In the genomic region with DNA sequence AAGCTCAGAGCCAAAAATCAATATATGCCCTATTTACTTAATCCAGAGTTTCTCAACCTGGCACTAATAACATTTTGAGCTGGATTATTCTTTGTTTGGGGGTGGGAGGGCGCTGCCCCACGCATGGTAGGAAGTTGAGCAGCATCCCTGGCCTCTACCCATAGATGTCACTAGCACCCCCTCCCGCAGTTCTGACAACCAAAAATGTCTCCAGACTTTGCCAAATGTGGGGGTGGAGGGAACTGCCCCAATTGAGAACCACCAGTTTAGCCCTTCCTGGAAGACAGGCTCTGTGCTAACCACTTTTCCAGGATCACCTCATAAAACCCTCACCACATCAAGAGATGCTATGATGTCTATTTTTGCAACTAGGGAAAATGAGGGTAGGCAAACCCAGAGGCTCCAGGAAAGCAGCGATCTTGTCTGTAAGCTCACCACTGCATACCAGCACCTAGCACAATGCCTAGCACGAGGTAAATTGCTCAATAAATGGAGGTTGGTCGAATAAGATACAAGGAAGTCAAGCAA, we compare ENCODE assay signal across 9 cellular contexts. TPM values are rescaled to one million over a fixed set of nuclear protein-coding genes. Genes with fewer than 3 reads are reported as not detected.
DNase-seq lines count a peak whose midpoint lies in the region; ATAC-seq, FAIRE-seq and TF ChIP-seq lines count a peak whose summit lies in the region.
"Had no signal": no experiment of that assay in that cellular context is flagged by ENCODE, and none has a peak within 500 bp of the region (broad histone marks: within the 10 kb centered on the region; RNA-seq: fewer than 3 reads in every experiment).

No MANE protein-coding gene starts in this region.

- TF ChIP-seq CTCF in BE2C (IDR thresholded peaks at IDR 0.05; ENCODE audit: low read depth, low read length): peak; percentile 59
- peak; percentile 51 for TF ChIP-seq CTCF in bronchial epithelial cell (IDR thresholded peaks at IDR 0.05; ENCODE audit: insufficient read depth, low read length, severe bottlenecking)

- peak; percentile 51 for DNase-seq in BE2C
- DNase-seq in H4 (ENCODE audit: low spot score): peak; percentile 31
- no peak for DNase-seq in SK-N-MC (ENCODE audit: low read depth, low spot score)
- peak; percentile 41 for DNase-seq in bronchial epithelial cell (ENCODE audit: low read depth)
- peak; percentile 63 for DNase-seq in mesendoderm

- no peak overlapping the region for H2BK120ac ChIP-seq in mesendoderm (ENCODE audit: low read depth, low read length)

- peak overlapping the region; percentile 83 for H3K23ac ChIP-seq in mesendoderm (ENCODE audit: low read length)

- no CpG with 5 or more reads among the region's 6 CpGs for WGBS in mesendoderm (ENCODE audit: extremely low coverage, insufficient coverage, low lambda C conversion rate)

- ATAC-seq in GM19324 (IDR thresholded peaks at IDR 0.05; ENCODE audit: low FRiP score, unreplicated experiment) (no peak), GM21825 (IDR thresholded peaks at IDR 0.05; ENCODE audit: unreplicated experiment) (no peak)

- H3K4me3 ChIP-seq in BE2C (ENCODE audit: low read depth, low read length) (peak overlapping the region; percentile 99), SK-N-MC (peak overlapping the region; percentile 92), bronchial epithelial cell (ENCODE audit: low read depth, low read length) (peak overlapping the region; percentile 60), mesendoderm (ENCODE audit: low read length) (peak overlapping the region; percentile 100), subcutaneous abdominal adipose tissue (ENCODE audit: low read depth in 1 of 5, low read length in 5 of 5) (peak overlapping the region; percentile 75 to 90 (median 88))

- H2BK5ac ChIP-seq in mesendoderm (ENCODE audit: low read length): no peak overlapping the region

- FAIRE-seq in bronchial epithelial cell (lab: Jason Lieb, UNC): no peak

- H3K27me3 ChIP-seq in BE2C (no peaks in the 10 kb centered on the region), bronchial epithelial cell (ENCODE audit: control insufficient read depth, insufficient read depth, low read length) (no peaks in the 10 kb centered on the region), mesendoderm (ENCODE audit: insufficient read depth, low read length, poor library complexity) (no peaks in the 10 kb centered on the region), subcutaneous abdominal adipose tissue (ENCODE audit: control insufficient read depth in 5 of 5, insufficient read depth in 4 of 5, low read length in 5 of 5) (no peaks in the 10 kb centered on the region)

- H4K8ac ChIP-seq in mesendoderm (ENCODE audit: low read depth, low read length): no peak overlapping the region

- peak overlapping the region; percentile 8 for H2AK5ac ChIP-seq in mesendoderm (ENCODE audit: low read length)

- peak overlapping the region; percentile 97 for H3K9ac ChIP-seq in SK-N-MC (ENCODE audit: insufficient read length)
- H3K9ac ChIP-seq in mesendoderm (ENCODE audit: low read length): peak overlapping the region; percentile 100
- H3K9ac ChIP-seq in subcutaneous abdominal adipose tissue (ENCODE audit: low read length in 5 of 5): peak overlapping the region; percentile 59 to 97 (median 93)

- no peak overlapping the region for H2BK15ac ChIP-seq in mesendoderm (replicated peaks; ENCODE audit: low read depth)

- H3K4me1 ChIP-seq in BE2C (no peaks in the 10 kb centered on the region; the same call in 1 of the 2 replicates), mesendoderm (ENCODE audit: control insufficient read depth, low read depth, low read length) (peaks cover 5% of the 10 kb centered on the region), subcutaneous abdominal adipose tissue (ENCODE audit: control insufficient read depth in 5 of 5, insufficient read depth in 5 of 5, low read length in 5 of 5) (peaks cover 17 to 52% (median 41%) of the 10 kb centered on the region in 5 donors)

- peak overlapping the region; percentile 99 for H3K56ac ChIP-seq in mesendoderm (ENCODE audit: low read length)

- peaks cover 27% of the 10 kb centered on the region for H3K79me1 ChIP-seq in mesendoderm (ENCODE audit: low read length)

- no peak overlapping the region for H3K18ac ChIP-seq in mesendoderm (ENCODE audit: low read length)

- peak overlapping the region; percentile 100 for H3K4me2 ChIP-seq in mesendoderm (ENCODE audit: low read length)

- no peak overlapping the region for H4K5ac ChIP-seq in mesendoderm (ENCODE audit: low read length)

- H3K79me2 ChIP-seq in mesendoderm (ENCODE audit: control insufficient read depth, insufficient read depth, low read length): peaks cover 46% of the 10 kb centered on the region

- peak overlapping the region; percentile 86 for H3K27ac ChIP-seq in SK-N-MC
- H3K27ac ChIP-seq in mesendoderm (ENCODE audit: low read depth, low read length): no peak overlapping the region
- H3K27ac ChIP-seq in subcutaneous abdominal adipose tissue (ENCODE audit: low read depth, low read length): peak overlapping the region; percentile 86

- H3K4ac ChIP-seq in mesendoderm (ENCODE audit: low read depth, low read length): no peak overlapping the region

- peaks cover 39% of the 10 kb centered on the region for H3K36me3 ChIP-seq in BE2C
- H3K36me3 ChIP-seq in SK-N-MC (ENCODE audit: insufficient read depth, low read length): peaks cover 43% of the 10 kb centered on the region
- peaks cover 21% of the 10 kb centered on the region for H3K36me3 ChIP-seq in bronchial epithelial cell (ENCODE audit: control insufficient read depth, insufficient read depth, low read length)
- H3K36me3 ChIP-seq in mesendoderm (ENCODE audit: control insufficient read depth, insufficient read depth, low read length): peaks cover 14% of the 10 kb centered on the region
- H3K36me3 ChIP-seq in subcutaneous abdominal adipose tissue (ENCODE audit: control insufficient read depth in 5 of 5, insufficient read depth in 5 of 5, low read length in 5 of 5): peaks cover 0 to 36% (median 29%) of the 10 kb centered on the region in 5 donors

- H3K9me3 ChIP-seq in BE2C (no peaks in the 10 kb centered on the region), SK-N-MC (ENCODE audit: low read depth, low read length) (no peaks in the 10 kb centered on the region), subcutaneous abdominal adipose tissue (ENCODE audit: control insufficient read depth in 5 of 5, low read length in 5 of 5) (no peaks in the 10 kb centered on the region)

RNA-seq across cellular contexts. Expression of a gene that starts 1.1 kb away (rescaled TPM):
- 547 TPM for polyA plus RNA-seq in BE2C (2012; ENCODE audit: insufficient read depth, insufficient read length, low read depth)
- total RNA-seq in H4 (2014; rRNA removed; shearing (Covaris generic)): 238 and 271 TPM in 2 replicates
- total RNA-seq in bronchial epithelial cell: 177 and 201 TPM in 2 replicates
- polyA plus RNA-seq in mesendoderm (2013, experiment 1 of 2): 212 TPM
- 193 TPM for polyA plus RNA-seq in mesendoderm (2013, experiment 2 of 2)

RNA-seq across cellular contexts. Expression of a gene that starts 3.9 kb away (rescaled TPM):
- polyA plus RNA-seq in BE2C (2012; ENCODE audit: insufficient read depth, insufficient read length, low read depth): 266 TPM
- total RNA-seq in H4 (2014; rRNA removed; shearing (Covaris generic)): 85.4 and 94.4 TPM in 2 replicates
- total RNA-seq in bronchial epithelial cell: 104 and 107 TPM in 2 replicates
- polyA plus RNA-seq in mesendoderm (2013, experiment 1 of 2): 58.2 TPM
- 60.4 TPM for polyA plus RNA-seq in mesendoderm (2013, experiment 2 of 2)

RNA-seq across cellular contexts. Expression of a gene that starts 9.7 kb away (rescaled TPM):
- polyA plus RNA-seq in BE2C (2012; ENCODE audit: insufficient read depth, insufficient read length, low read depth): 300 TPM
- 30.1 and 33.0 TPM in 2 replicates for total RNA-seq in H4 (2014; rRNA removed; shearing (Covaris generic))
- 16.8 and 28.0 TPM in 2 replicates for total RNA-seq in bronchial epithelial cell
- polyA plus RNA-seq in mesendoderm (2013, experiment 1 of 2): 56.3 TPM
- 56.2 TPM for polyA plus RNA-seq in mesendoderm (2013, experiment 2 of 2)

RNA-seq across cellular contexts. Expression of a gene that starts 18.2 kb away (rescaled TPM):
- polyA plus RNA-seq in BE2C (2012; ENCODE audit: insufficient read depth, insufficient read length, low read depth): not detected
- 0.06 TPM in 1 of 2 replicates, not detected in the other for total RNA-seq in H4 (2014; rRNA removed; shearing (Covaris generic))
- not detected in 2 replicates for total RNA-seq in bronchial epithelial cell
- polyA plus RNA-seq in mesendoderm (2013, experiment 1 of 2): 0.37 TPM
- polyA plus RNA-seq in mesendoderm (2013, experiment 2 of 2): 0.32 TPM
- total RNA-seq: subcutaneous adipose tissue had no signal

RNA-seq across cellular contexts. Expression of a gene that starts 37.0 kb away (rescaled TPM):
- 15.0 TPM for polyA plus RNA-seq in BE2C (2012; ENCODE audit: insufficient read depth, insufficient read length, low read depth)
- total RNA-seq in H4 (2014; rRNA removed; shearing (Covaris generic)): 6.4 and 12.7 TPM in 2 replicates
- 5.4 and 6.1 TPM in 2 replicates for total RNA-seq in bronchial epithelial cell
- polyA plus RNA-seq in mesendoderm (2013, experiment 1 of 2): 5.2 TPM
- 5.0 TPM for polyA plus RNA-seq in mesendoderm (2013, experiment 2 of 2)
